ENCODE assay signal across 1 cellular context in genomic region chr12:62866451-62867082, GRCh38.
TF ChIP-seq lines count a peak whose summit lies in the region.

No MANE protein-coding gene starts in this region.

TF ChIP-seq in HepG2, 621 proteins besides CTCF, POLR2A, EP300 and RAD21 (continued from another document):
- TF ChIP-seq PAXIP1 (CRISPR knock-in tag; conservative IDR thresholded peaks at IDR 0.05), result 0 out of 2 replicates have a peak, but pooled peaks have one; percentile 23
- TF ChIP-seq RARA (CRISPR knock-in tag; IDR thresholded peaks at IDR 0.05), result no peak
- no peak for TF ChIP-seq ZMAT5 (CRISPR knock-in tag; IDR thresholded peaks at IDR 0.05; ENCODE audit: borderline replicate concordance, low read depth)
- TF ChIP-seq HOMEZ (CRISPR knock-in tag; IDR thresholded peaks at IDR 0.05; ENCODE audit: low read depth), result 0 out of 2 replicates have a peak, but pooled peaks have one; percentile 37
- TF ChIP-seq SIX1 (CRISPR knock-in tag; IDR thresholded peaks at IDR 0.05; ENCODE audit: borderline replicate concordance), result no peak
- TF ChIP-seq ARID4A (CRISPR knock-in tag; IDR thresholded peaks at IDR 0.05; ENCODE audit: borderline replicate concordance), result no peak
- TF ChIP-seq ARID5B (CRISPR knock-in tag; IDR thresholded peaks at IDR 0.05), result peak; percentile 38; the same call in 1 of the 2 replicates
- no peak for TF ChIP-seq E2F5 (CRISPR knock-in tag; conservative IDR thresholded peaks at IDR 0.05)
- TF ChIP-seq BCL6 (CRISPR knock-in tag; IDR thresholded peaks at IDR 0.05), result peak; percentile 10; the same call in 1 of the 2 replicates
- 0 out of 2 replicates have a peak, but pooled peaks have one; percentile 7 for TF ChIP-seq RXRB (CRISPR knock-in tag; IDR thresholded peaks at IDR 0.05; ENCODE audit: borderline replicate concordance)
- TF ChIP-seq ZFP36 (IDR thresholded peaks at IDR 0.05; ENCODE audit: borderline replicate concordance, low read depth, low read length, partially characterized antibody), result no peak
- TF ChIP-seq ZNF354B (CRISPR knock-in tag; IDR thresholded peaks at IDR 0.05), result 0 out of 2 replicates have a peak, but pooled peaks have one; percentile 22
- TF ChIP-seq NCOA2 (CRISPR knock-in tag; IDR thresholded peaks at IDR 0.05), result 0 out of 2 replicates have a peak, but pooled peaks have one; percentile 17
- TF ChIP-seq HNRNPH1 (optimal IDR thresholded peaks at IDR 0.05; ENCODE audit: low read depth, low read length), result no peak
